In genomic region chr13:99282264-99283231, GRCh38 we compare ENCODE assay signal across 9 cellular contexts. TPM values are rescaled to one million over a fixed set of nuclear protein-coding genes. Genes with fewer than 3 reads are reported as not detected.
DNase-seq lines count a peak whose midpoint lies in the region; ATAC-seq and TF ChIP-seq lines count a peak whose summit lies in the region.
"Had no signal": no experiment of that assay in that cellular context is flagged by ENCODE, and none has a peak within 500 bp of the region (broad histone marks: within the 10 kb centered on the region; RNA-seq: fewer than 3 reads in every experiment).

No MANE protein-coding gene starts in this region.

- peaks cover 91% of the 10 kb centered on the region for H3K4me1 Mint-ChIP-seq in activated CD4-positive, alpha-beta T cell treated with anti-CD3 and anti-CD28 coated beads, Interleukin-2, amount 10 ng/mL, durations not matched to agents 7 days and 5 days

- H3K27me3 Mint-ChIP-seq in activated CD4-positive, alpha-beta T cell treated with anti-CD3 and anti-CD28 coated beads, Interleukin-2, amount 10 ng/mL, durations not matched to agents 7 days and 5 days: no peaks in the 10 kb centered on the region

- H3K4me3 Mint-ChIP-seq in activated CD4-positive, alpha-beta T cell treated with anti-CD3 and anti-CD28 coated beads, Interleukin-2, amount 10 ng/mL, durations not matched to agents 7 days and 5 days: peak overlapping the region; percentile 42

- intact Hi-C loops in spleen (cut with DNase I; ENCODE audit: low total_unique reads): no loop called here

- 30 to 41% (median 31%) methylated on average over 1 of the region's 1 CpG for WGBS in spleen, 5 donors

- ATAC-seq in HG02973 (IDR thresholded peaks at IDR 0.05; ENCODE audit: unreplicated experiment) (peak; percentile 68), SK-N-SH treated with all-trans-retinoic acid at 6 μM for 48 hours (no peak)
- no peak for ATAC-seq in activated naive CD4-positive, alpha-beta T cell treated with anti-CD3 and anti-CD28 coated beads, Interleukin-2, amount 50 U/mL, for 72 hours

- no peak for DNase-seq in activated CD4-positive, alpha-beta T cell treated with anti-CD3 and anti-CD28 coated beads, Interleukin-2, amount 10 ng/mL, durations not matched to agents 7 days and 5 days
- no peak for DNase-seq in activated CD4-positive, alpha-beta T cell treated with anti-CD3 and anti-CD28 coated beads for 4 hours
- DNase-seq in activated naive CD4-positive, alpha-beta T cell treated with anti-CD3 and anti-CD28 coated beads, Interleukin-2, amount 50 U/mL, for 72 hours (ENCODE audit: low spot score in 2 of 2): no peak
- DNase-seq in spleen (no peak), H7 (no peak), COLO829 (ENCODE audit: low spot score) (no peak)

- no peaks in the 10 kb centered on the region for H3K27me3 ChIP-seq in spleen (replicated peaks in 1 of 7)
- H3K27me3 ChIP-seq in H7 (ENCODE audit: control insufficient read depth, insufficient read depth, low read length): no peaks in the 10 kb centered on the region

- POLR2A ChIA-PET in activated CD4-positive, alpha-beta T cell treated with anti-CD3 and anti-CD28 coated beads, Interleukin-2, amount 10 ng/mL, durations not matched to agents 7 days and 5 days (lab: Charles Lee): no interaction called here

- H3K4me1 ChIP-seq in spleen: peaks cover 29 to 100% (median 98%) of the 10 kb centered on the region in 6 donors

- no peak for TF ChIP-seq POLR2A in spleen (IDR thresholded peaks at IDR 0.05)

- peaks cover 0 to 20% (median 0%) of the 10 kb centered on the region in 6 donors for H3K36me3 ChIP-seq in spleen
- H3K36me3 ChIP-seq in H7 (replicated peaks; ENCODE audit: control insufficient read depth, insufficient read depth, low read length): no peaks in the 10 kb centered on the region; the same call in 1 of the 2 replicates

- CTCF ChIA-PET in activated CD4-positive, alpha-beta T cell treated with anti-CD3 and anti-CD28 coated beads, Interleukin-2, amount 10 ng/mL, durations not matched to agents 7 days and 5 days (lab: Charles Lee): interaction anchor here (0.9 to 2.5 kb wide), 5 partner anchors 13 to 154 kb away, joined by 3 to 9 read pairs (median 5); no protein-coding TSS in a partner anchor

- H3K4me3 ChIP-seq in spleen (peak overlapping the region in 1 of 8 donors; percentile 52), H7 (ENCODE audit: insufficient read depth, low read depth, low read length) (no peak overlapping the region)

- peak overlapping the region; percentile 67 to 92 (median 88) for H3K27ac ChIP-seq in spleen

- TF ChIP-seq CTCF in spleen (IDR thresholded peaks at IDR 0.05 in 8 of 11, conservative IDR thresholded peaks at IDR 0.05 in 3 of 11): no peak

- H3K9me3 Mint-ChIP-seq in activated CD4-positive, alpha-beta T cell treated with anti-CD3 and anti-CD28 coated beads, Interleukin-2, amount 10 ng/mL, durations not matched to agents 7 days and 5 days: no peaks in the 10 kb centered on the region
- no peaks in the 10 kb centered on the region for H3K9me3 Mint-ChIP-seq in activated naive CD4-positive, alpha-beta T cell treated with anti-CD3 and anti-CD28 coated beads, Interleukin-2, amount 50 U/mL, for 72 hours

- peak overlapping the region; percentile 91 for H3K27ac Mint-ChIP-seq in activated CD4-positive, alpha-beta T cell treated with anti-CD3 and anti-CD28 coated beads, Interleukin-2, amount 10 ng/mL, durations not matched to agents 7 days and 5 days
- peak overlapping the region; percentile 31 to 46 for H3K27ac Mint-ChIP-seq in activated naive CD4-positive, alpha-beta T cell treated with anti-CD3 and anti-CD28 coated beads, Interleukin-2, amount 50 U/mL, for 72 hours

- H3K9me3 ChIP-seq in spleen: no peaks in the 10 kb centered on the region

- H3K36me3 Mint-ChIP-seq in activated CD4-positive, alpha-beta T cell treated with anti-CD3 and anti-CD28 coated beads, Interleukin-2, amount 10 ng/mL, durations not matched to agents 7 days and 5 days (ENCODE audit: low read depth): peaks cover 65% of the 10 kb centered on the region
- peaks cover 0 to 13% of the 10 kb centered on the region in 2 donors for H3K36me3 Mint-ChIP-seq in activated naive CD4-positive, alpha-beta T cell treated with anti-CD3 and anti-CD28 coated beads, Interleukin-2, amount 50 U/mL, for 72 hours

TF ChIP-seq in SK-N-SH treated with all-trans-retinoic acid at 6 μM for 48 hours, 23 proteins besides CTCF, POLR2A, EP300 and RAD21:
- no peak for TF ChIP-seq ZNF565 (CRISPR knock-in tag; conservative IDR thresholded peaks at IDR 0.05; ENCODE audit: low read depth)
- no peak for TF ChIP-seq OSR1 (CRISPR knock-in tag; IDR thresholded peaks at IDR 0.05)
- TF ChIP-seq TCF4 (CRISPR knock-in tag; IDR thresholded peaks at IDR 0.05; ENCODE audit: borderline replicate concordance): no peak
- TF ChIP-seq, protein P1, sequence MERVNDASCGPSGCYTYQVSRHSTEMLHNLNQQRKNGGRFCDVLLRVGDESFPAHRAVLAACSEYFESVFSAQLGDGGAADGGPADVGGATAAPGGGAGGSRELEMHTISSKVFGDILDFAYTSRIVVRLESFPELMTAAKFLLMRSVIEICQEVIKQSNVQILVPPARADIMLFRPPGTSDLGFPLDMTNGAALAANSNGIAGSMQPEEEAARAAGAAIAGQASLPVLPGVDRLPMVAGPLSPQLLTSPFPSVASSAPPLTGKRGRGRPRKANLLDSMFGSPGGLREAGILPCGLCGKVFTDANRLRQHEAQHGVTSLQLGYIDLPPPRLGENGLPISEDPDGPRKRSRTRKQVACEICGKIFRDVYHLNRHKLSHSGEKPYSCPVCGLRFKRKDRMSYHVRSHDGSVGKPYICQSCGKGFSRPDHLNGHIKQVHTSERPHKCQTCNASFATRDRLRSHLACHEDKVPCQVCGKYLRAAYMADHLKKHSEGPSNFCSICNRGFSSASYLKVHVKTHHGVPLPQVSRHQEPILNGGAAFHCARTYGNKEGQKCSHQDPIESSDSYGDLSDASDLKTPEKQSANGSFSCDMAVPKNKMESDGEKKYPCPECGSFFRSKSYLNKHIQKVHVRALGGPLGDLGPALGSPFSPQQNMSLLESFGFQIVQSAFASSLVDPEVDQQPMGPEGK (CRISPR knock-in tag; IDR thresholded peaks at IDR 0.05; ENCODE audit: borderline replicate concordance): no peak
- no peak for TF ChIP-seq GLIS3 (CRISPR knock-in tag; IDR thresholded peaks at IDR 0.05)
- TF ChIP-seq, protein P2, sequence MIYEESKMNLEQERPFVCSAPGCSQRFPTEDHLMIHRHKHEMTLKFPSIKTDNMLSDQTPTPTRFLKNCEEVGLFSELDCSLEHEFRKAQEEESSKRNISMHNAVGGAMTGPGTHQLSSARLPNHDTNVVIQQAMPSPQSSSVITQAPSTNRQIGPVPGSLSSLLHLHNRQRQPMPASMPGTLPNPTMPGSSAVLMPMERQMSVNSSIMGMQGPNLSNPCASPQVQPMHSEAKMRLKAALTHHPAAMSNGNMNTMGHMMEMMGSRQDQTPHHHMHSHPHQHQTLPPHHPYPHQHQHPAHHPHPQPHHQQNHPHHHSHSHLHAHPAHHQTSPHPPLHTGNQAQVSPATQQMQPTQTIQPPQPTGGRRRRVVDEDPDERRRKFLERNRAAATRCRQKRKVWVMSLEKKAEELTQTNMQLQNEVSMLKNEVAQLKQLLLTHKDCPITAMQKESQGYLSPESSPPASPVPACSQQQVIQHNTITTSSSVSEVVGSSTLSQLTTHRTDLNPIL (CRISPR knock-in tag; IDR thresholded peaks at IDR 0.05; ENCODE audit: low read depth): no peak
- no peak for TF ChIP-seq ZFP3 (CRISPR knock-in tag; IDR thresholded peaks at IDR 0.05)
- TF ChIP-seq CSDC2 (CRISPR knock-in tag; IDR thresholded peaks at IDR 0.05): no peak
- no peak for TF ChIP-seq ZC3H10 (CRISPR knock-in tag; IDR thresholded peaks at IDR 0.05)
- no peak for TF ChIP-seq PPARA (CRISPR knock-in tag; IDR thresholded peaks at IDR 0.05; ENCODE audit: borderline replicate concordance)
- no peak for TF ChIP-seq SNAI2 (CRISPR knock-in tag; IDR thresholded peaks at IDR 0.05)
- no peak for TF ChIP-seq ESRRG (CRISPR knock-in tag; IDR thresholded peaks at IDR 0.05)
- no peak for TF ChIP-seq TOX (CRISPR knock-in tag; IDR thresholded peaks at IDR 0.05; ENCODE audit: borderline replicate concordance)

RNA-seq across cellular contexts. Expression of gene GPR18, which starts 24.4 kb away (rescaled TPM):
- total RNA-seq in activated CD4-positive, alpha-beta T cell treated with anti-CD3 and anti-CD28 coated beads, Interleukin-2, amount 10 ng/mL, durations not matched to agents 7 days and 5 days: 10 to 100 TPM; 19.7 to 25.4 TPM
- total RNA-seq in activated naive CD4-positive, alpha-beta T cell treated with anti-CD3 and anti-CD28 coated beads, Interleukin-2, amount 50 U/mL, for 72 hours: 1 to 10 TPM; 2.0 to 8.4 TPM
- 10 to 100 TPM in 6 of 7 donors, 1 to 10 TPM in 1; 9.6 to 21.8 (median 15.3) TPM for total RNA-seq in spleen
- polyA plus RNA-seq in spleen: 10 to 100 TPM; 25.6 to 33.9 (median 29.4) TPM
- 0.10 TPM in 1 of 2 replicates, not detected in the other for total RNA-seq in H7 (2014; rRNA removed; shearing (Covaris generic))
- total RNA-seq: kidney epithelial cell had no signal

RNA-seq across cellular contexts. Expression of gene GPR183, which starts 24.7 kb away (rescaled TPM):
- total RNA-seq in activated CD4-positive, alpha-beta T cell treated with anti-CD3 and anti-CD28 coated beads, Interleukin-2, amount 10 ng/mL, durations not matched to agents 7 days and 5 days: 10 to 100 TPM; 41.4 to 45.1 TPM
- total RNA-seq in activated naive CD4-positive, alpha-beta T cell treated with anti-CD3 and anti-CD28 coated beads, Interleukin-2, amount 50 U/mL, for 72 hours: 10 to 100 TPM; 55.0 to 55.4 TPM
- 10 to 100 TPM; 29.1 to 83.6 (median 53.4) TPM for total RNA-seq in spleen
- 10 to 100 TPM; 56.0 to 68.0 (median 60.6) TPM for polyA plus RNA-seq in spleen
- not detected in 2 replicates for total RNA-seq in H7 (2014; rRNA removed; shearing (Covaris generic))

Comparison
In these comparisons a context has a peak if more than half of its experiments do, and no peak if none do; other contexts are left out.
1. RNA of gene GPR183, which starts 24.7 kb away (total RNA-seq): 55.0 to 55.4 TPM in activated naive CD4-positive, alpha-beta T cell treated with anti-CD3 and anti-CD28 coated beads, Interleukin-2, amount 50 U/mL, for 72 hours, 29.1 to 83.6 TPM in spleen and 41.4 to 45.1 TPM in activated CD4-positive, alpha-beta T cell treated with anti-CD3 and anti-CD28 coated beads, Interleukin-2, amount 10 ng/mL, durations not matched to agents 7 days and 5 days; not detected in H7; every median in the first group is over 10 times any median in the second.